In the genomic region with DNA sequence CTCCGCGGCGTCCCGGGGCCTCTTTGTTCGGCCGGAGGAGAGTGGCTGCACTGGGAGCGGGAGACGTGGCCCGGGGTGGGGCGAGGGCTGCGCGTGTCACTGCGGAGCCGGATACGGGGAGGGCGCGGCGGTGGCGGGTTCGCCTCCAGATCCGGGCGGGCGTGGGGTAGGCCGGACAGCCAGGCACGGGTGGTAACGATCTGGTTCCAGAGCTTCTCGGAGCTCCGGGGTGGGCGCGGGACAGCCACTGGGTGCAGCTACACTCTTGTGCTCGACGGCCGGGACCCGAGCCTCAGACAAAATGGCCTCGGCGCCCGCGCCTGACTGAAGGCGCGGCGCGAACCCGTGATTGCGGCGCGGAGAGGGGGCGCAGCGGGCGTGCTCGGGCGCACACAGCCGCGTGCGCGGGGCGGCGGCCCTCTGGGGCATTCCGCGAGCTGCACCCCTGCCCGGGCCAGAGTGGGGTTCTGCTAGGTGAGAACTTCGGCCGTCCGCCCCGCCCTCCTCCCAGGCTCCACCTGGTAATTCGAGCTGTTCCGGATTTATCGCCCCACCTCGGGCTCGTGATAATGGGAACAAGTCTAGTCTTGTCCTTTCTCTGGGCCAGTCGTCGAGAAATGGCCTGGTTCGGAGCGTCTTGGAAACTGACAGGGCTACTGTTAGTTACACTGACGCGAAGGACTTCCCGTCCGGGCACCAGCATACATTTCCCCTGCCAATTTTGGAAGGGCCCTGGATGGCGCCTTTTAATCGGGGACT, we compare ENCODE assay signal across 8 cellular contexts. TPM values are rescaled to one million over a fixed set of nuclear protein-coding genes. Genes with fewer than 3 reads are reported as not detected.
A peak's percentile ranks its signal among the peaks of the same experiment; 100 is the strongest.
DNase-seq lines count a peak whose midpoint lies in the region; ATAC-seq, FAIRE-seq and TF ChIP-seq lines count a peak whose summit lies in the region.

No MANE protein-coding gene starts in this region.

- no peak overlapping the region for H3K23ac ChIP-seq in H1 (ENCODE audit: insufficient read length)

- H3K9ac ChIP-seq in H1 (replicated peaks in 1 of 4; ENCODE audit: extremely low read depth in 1 of 4, low read depth in 3 of 4, low read length in 3 of 4), result peak overlapping the region; percentile 95 to 100 (median 98)

- no peak overlapping the region for H2AFZ ChIP-seq in H1 (ENCODE audit: low read length)

- CTCF ChIA-PET in H1 (lab: Charles Lee; ENCODE audit: partially characterized antibody), result interaction anchor here (0.7 to 2.2 kb wide), 12 partner anchors 7 to 255 kb away, joined by 3 to 9 read pairs (median 4); a partner anchor contains a TSS

- H4K91ac ChIP-seq in H1 (replicated peaks; ENCODE audit: insufficient read length, low read length), result peak overlapping the region; percentile 91

- peak overlapping the region; percentile 21 for H2BK120ac ChIP-seq in H1 (replicated peaks; ENCODE audit: low read depth, low read length)

- no peak for FAIRE-seq in H1 (lab: Jason Lieb, UNC)

- peak; percentile 93 to 98 for TF ChIP-seq POLR2A in H1 (IDR thresholded peaks at IDR 0.05; ENCODE audit: control extremely low read depth in 1 of 2, low read depth in 2 of 2, low read length in 2 of 2)

- POLR2A ChIA-PET in H1 (lab: Charles Lee; ENCODE audit: partially characterized antibody), result interaction anchor here (0.5 to 2.5 kb wide), 25 partner anchors 9 to 283 kb away, joined by 3 to 33 read pairs (median 4); a partner anchor contains a TSS

- peak overlapping the region; percentile 33; the same call in 1 of the 2 replicates for H2BK12ac ChIP-seq in H1 (ENCODE audit: low read depth, low read length)

- H3K56ac ChIP-seq in H1 (replicated peaks; ENCODE audit: insufficient read length, low read depth, low read length), result peak overlapping the region; percentile 73

- H4K5ac ChIP-seq in H1 (ENCODE audit: insufficient read length, low read depth, low read length), result peak overlapping the region; percentile 76

- 0 out of 7 replicates have a peak, but pooled peaks cover 0 to 2% (median under 1%) of the 10 kb centered on the region in 4 experiments for H3K27me3 ChIP-seq in H1 (replicated peaks in 1 of 4; ENCODE audit: control insufficient read depth in 3 of 4, extremely low read depth in 1 of 4, insufficient read depth in 3 of 4, low read length in 3 of 4)

- no peak for TF ChIP-seq RAD21 in H1 (IDR thresholded peaks at IDR 0.05 in 1 of 2, conservative IDR thresholded peaks at IDR 0.05 in 1 of 2; ENCODE audit: low read depth in 2 of 2, low read length in 2 of 2)

- H3K9me3 ChIP-seq in H1 (ENCODE audit: insufficient read depth in 2 of 2, low read depth in 1 of 2, low read length in 1 of 2), result no peaks in the 10 kb centered on the region

- peak overlapping the region; percentile 87; the same call in 1 of the 2 replicates for H2BK5ac ChIP-seq in H1 (ENCODE audit: low read depth, low read length)

- no peaks in the 10 kb centered on the region for H3K79me1 ChIP-seq in H1 (ENCODE audit: low read depth, low read length)

- DNase-seq in GM19238 (ENCODE audit: insufficient read length, low spot score), result peak; percentile 24
- peak; percentile 93 for DNase-seq in NCI-H69 (lab: John Stamatoyannopoulos, UW)
- peak; percentile 45 to 52 (median 45) for DNase-seq in activated CD8-positive, alpha-beta memory T cell treated with anti-CD3 and anti-CD28 coated beads for 48 hours (ENCODE audit: low read depth in 2 of 3, low spot score in 2 of 3)
- peak; percentile 76 to 86 for DNase-seq in H1 (ENCODE audit: low read depth in 1 of 2, low spot score in 2 of 2)
- peak; percentile 92 for DNase-seq in mesenteric fat pad (ENCODE audit: low spot score)
- peak; percentile 41 to 43 for DNase-seq in stimulated activated CD8-positive, alpha-beta memory T cell treated with anti-CD3 and anti-CD28 coated beads, Interleukin-15, amount 100 ng/mL, for 48 hours (ENCODE audit: low read depth in 2 of 2)

- peaks cover 6% of the 10 kb centered on the region for H3K23me2 ChIP-seq in H1 (ENCODE audit: low read depth, low read length)

- WGBS in H1 (ENCODE audit: extremely low coverage in 1 of 2, insufficient coverage in 1 of 2, insufficient read length in 1 of 2, insufficient replicate concordance in 2 of 2, low coverage in 1 of 2, low lambda C conversion rate in 2 of 2, missing lambda C conversion rate in 1 of 2), 2 experiments, result 1% methylated on average over 49 of the region's 79 CpGs; no CpG with 5 or more reads in 1 of the 2 experiments

- H3K27ac ChIP-seq in C4-2B (peak overlapping the region; percentile 97), H1 (ENCODE audit: low read depth, low read length) (peak overlapping the region; percentile 98)

- no peak overlapping the region for H2BK20ac ChIP-seq in H1 (ENCODE audit: low read length)

- TF ChIP-seq CTCF in C4-2B (conservative IDR thresholded peaks at IDR 0.05) (no peak), H1 (IDR thresholded peaks at IDR 0.05; ENCODE audit: control extremely low read depth in 1 of 3, insufficient read depth in 1 of 3, low read depth in 1 of 3, low read length in 3 of 3) (no peak)

- H3K18ac ChIP-seq in H1 (ENCODE audit: extremely low read depth, low read length), result peak overlapping the region; percentile 49; the same call in 1 of the 2 replicates

- H4K20me1 ChIP-seq in H1 (replicated peaks in 1 of 2; ENCODE audit: control insufficient read depth in 1 of 2, insufficient read depth in 2 of 2, low read length in 2 of 2), result peaks cover 0 to 5% of the 10 kb centered on the region in 2 experiments

- H3K4me3 ChIP-seq in H1 (ENCODE audit: extremely low read depth in 1 of 4, insufficient read depth in 2 of 4, low read depth in 3 of 4, low read length in 4 of 4), result peak overlapping the region; percentile 81 to 85 (median 82)

- H3K36me3 ChIP-seq in H1 (ENCODE audit: control insufficient read depth in 2 of 4, insufficient read depth in 4 of 4, low read length in 3 of 4), result peaks cover 7 to 23% (median 19%) of the 10 kb centered on the region in 4 experiments; a peak in 7 of 8 replicates

- H3K14ac ChIP-seq in H1 (ENCODE audit: insufficient read length), result no peak overlapping the region

- no peak for TF ChIP-seq EP300 in H1 (IDR thresholded peaks at IDR 0.05; ENCODE audit: borderline replicate concordance in 1 of 2, low read depth in 2 of 2, low read length in 2 of 2)

- no peak overlapping the region for H2BK15ac ChIP-seq in H1 (ENCODE audit: low read length)

- peak overlapping the region; percentile 77 to 87 for H3K4me2 ChIP-seq in H1 (ENCODE audit: insufficient read depth in 1 of 2, low read depth in 2 of 2, low read length in 2 of 2)

- H3K4me1 ChIP-seq in H1 (replicated peaks in 1 of 4; ENCODE audit: control insufficient read depth in 3 of 4, insufficient read depth in 4 of 4, low read length in 3 of 4), result peaks cover 0 to 3% (median 0%) of the 10 kb centered on the region in 4 experiments; a peak in 1 of 7 replicates

- peaks cover 19 to 54% of the 10 kb centered on the region in 2 experiments for H3K79me2 ChIP-seq in H1 (ENCODE audit: control insufficient read depth in 1 of 2, insufficient read depth in 2 of 2, low read length in 2 of 2)

- H4K8ac ChIP-seq in H1 (ENCODE audit: extremely low read depth, insufficient read depth, low read length), result peak overlapping the region; percentile 99

- no peak overlapping the region; the same call in 1 of the 2 replicates for H2AK5ac ChIP-seq in H1 (ENCODE audit: low read depth, low read length)

- H3K4ac ChIP-seq in H1 (replicated peaks; ENCODE audit: insufficient read length, low read depth, low read length), result peak overlapping the region; percentile 95

- peak; percentile 44 for ATAC-seq in HG03442 (IDR thresholded peaks at IDR 0.05; ENCODE audit: unreplicated experiment)

TF ChIP-seq in H1, 55 proteins besides CTCF, POLR2A, EP300 and RAD21 (continues in another document):
- no peak for TF ChIP-seq SUZ12 (IDR thresholded peaks at IDR 0.05; ENCODE audit: low read length)
- no peak for TF ChIP-seq NRF1 (IDR thresholded peaks at IDR 0.05; ENCODE audit: low read depth, low read length)
- no peak for TF ChIP-seq ZNF274 (IDR thresholded peaks at IDR 0.05; ENCODE audit: borderline replicate concordance, extremely low read depth, low read length)
- no peak for TF ChIP-seq EGR1 (IDR thresholded peaks at IDR 0.05; ENCODE audit: borderline replicate concordance, low read depth, low read length)
- TF ChIP-seq, protein P1, sequence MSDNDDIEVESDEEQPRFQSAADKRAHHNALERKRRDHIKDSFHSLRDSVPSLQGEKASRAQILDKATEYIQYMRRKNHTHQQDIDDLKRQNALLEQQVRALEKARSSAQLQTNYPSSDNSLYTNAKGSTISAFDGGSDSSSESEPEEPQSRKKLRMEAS (IDR thresholded peaks at IDR 0.05), result peak; percentile 83
- TF ChIP-seq CHD2 (IDR thresholded peaks at IDR 0.05; ENCODE audit: low read length), result no peak
- no peak for TF ChIP-seq KDM4A (IDR thresholded peaks at IDR 0.05; ENCODE audit: low read depth, low read length, severe bottlenecking)
- TF ChIP-seq SIX5 (IDR thresholded peaks at IDR 0.05; ENCODE audit: low read depth, low read length), result no peak
- no peak for TF ChIP-seq SIRT6 (IDR thresholded peaks at IDR 0.05; ENCODE audit: low read length)
- TF ChIP-seq SP4 (IDR thresholded peaks at IDR 0.05; ENCODE audit: low read length), result no peak
- no peak for TF ChIP-seq BCL11A (IDR thresholded peaks at IDR 0.05; ENCODE audit: low read depth in 2 of 2, low read length in 2 of 2)
- TF ChIP-seq TCF12 (IDR thresholded peaks at IDR 0.05; ENCODE audit: low read depth, low read length), result no peak
- no peak for TF ChIP-seq CTBP2 (IDR thresholded peaks at IDR 0.05; ENCODE audit: borderline replicate concordance, insufficient read depth, insufficient read length, low read length)
- no peak for TF ChIP-seq CBX8 (IDR thresholded peaks at IDR 0.05; ENCODE audit: borderline replicate concordance, low read depth, low read length)
- no peak; the same call in 1 of the 2 replicates for TF ChIP-seq BACH1 (IDR thresholded peaks at IDR 0.05; ENCODE audit: low read length)
- TF ChIP-seq NANOG (IDR thresholded peaks at IDR 0.05; ENCODE audit: insufficient read depth, low read depth, low read length, poor library complexity, severe bottlenecking), result no peak
- TF ChIP-seq RFX5 (IDR thresholded peaks at IDR 0.05; ENCODE audit: borderline replicate concordance, low read depth, low read length), result no peak
- TF ChIP-seq HDAC6 (IDR thresholded peaks at IDR 0.05; ENCODE audit: low read depth, low read length), result no peak
- TF ChIP-seq MAFK (IDR thresholded peaks at IDR 0.05; ENCODE audit: low read depth, low read length), result no peak

RNA-seq across cellular contexts. Expression of a gene that starts 1.0 kb away (rescaled TPM):
- total RNA-seq in H1 (2021; fragmentation: NEBNext Ultra II Directional; extraction: Animal tissue kit (Norgen Biotek cat#: 25700)), result 75.6 and 76.3 TPM in 2 replicates
- polyA plus RNA-seq in H1 (2011; rRNA removed), result 8.1 and 21.1 TPM in 2 replicates
- 13.3 TPM for polyA plus RNA-seq in H1 (2011; cell fraction: cytosol; rRNA removed)
- polyA plus RNA-seq in H1 (2011; cell fraction: nucleus; rRNA removed), result 3.9 TPM
- polyA plus RNA-seq in H1 (2012, experiment 1 of 2), result 23.5 to 66.4 TPM (median 30.2 TPM) in 4 replicates
- 8.3 TPM for polyA plus RNA-seq in H1 (2012, experiment 2 of 2)
- polyA plus RNA-seq in H1 (2013, experiment 1 of 2), result 39.0 TPM
- 39.7 TPM for polyA plus RNA-seq in H1 (2013, experiment 2 of 2)
- polyA minus RNA-seq in H1 (2011; rRNA and poly(A)+ RNA removed), result 18.3 and 23.9 TPM in 2 replicates
- 21.1 TPM for polyA minus RNA-seq in H1 (2011; cell fraction: cytosol; rRNA and poly(A)+ RNA removed)
- 71.3 TPM for polyA minus RNA-seq in H1 (2011; cell fraction: nucleus; rRNA and poly(A)+ RNA removed)
- 34.3 TPM for total RNA-seq in mesenteric fat pad

Comparison
In these comparisons a context has a peak if more than half of its experiments do, and no peak if none do; other contexts are left out.
1. Peak in every context shown above with its lines: DNase-seq, ATAC-seq, H3K4me3 ChIP-seq and H3K27ac ChIP-seq.
2. DNase-seq: peak in every context shown above with its lines; median percentile 93 in NCI-H69; 92 in mesenteric fat pad; 81 in H1; 45 in activated CD8-positive, alpha-beta memory T cell treated with anti-CD3 and anti-CD28 coated beads for 48 hours; 42 in stimulated activated CD8-positive, alpha-beta memory T cell treated with anti-CD3 and anti-CD28 coated beads, Interleukin-15, amount 100 ng/mL, for 48 hours; 24 in GM19238.